Comparison of ENCODE assay signal across 14 cellular contexts in the genomic region with DNA sequence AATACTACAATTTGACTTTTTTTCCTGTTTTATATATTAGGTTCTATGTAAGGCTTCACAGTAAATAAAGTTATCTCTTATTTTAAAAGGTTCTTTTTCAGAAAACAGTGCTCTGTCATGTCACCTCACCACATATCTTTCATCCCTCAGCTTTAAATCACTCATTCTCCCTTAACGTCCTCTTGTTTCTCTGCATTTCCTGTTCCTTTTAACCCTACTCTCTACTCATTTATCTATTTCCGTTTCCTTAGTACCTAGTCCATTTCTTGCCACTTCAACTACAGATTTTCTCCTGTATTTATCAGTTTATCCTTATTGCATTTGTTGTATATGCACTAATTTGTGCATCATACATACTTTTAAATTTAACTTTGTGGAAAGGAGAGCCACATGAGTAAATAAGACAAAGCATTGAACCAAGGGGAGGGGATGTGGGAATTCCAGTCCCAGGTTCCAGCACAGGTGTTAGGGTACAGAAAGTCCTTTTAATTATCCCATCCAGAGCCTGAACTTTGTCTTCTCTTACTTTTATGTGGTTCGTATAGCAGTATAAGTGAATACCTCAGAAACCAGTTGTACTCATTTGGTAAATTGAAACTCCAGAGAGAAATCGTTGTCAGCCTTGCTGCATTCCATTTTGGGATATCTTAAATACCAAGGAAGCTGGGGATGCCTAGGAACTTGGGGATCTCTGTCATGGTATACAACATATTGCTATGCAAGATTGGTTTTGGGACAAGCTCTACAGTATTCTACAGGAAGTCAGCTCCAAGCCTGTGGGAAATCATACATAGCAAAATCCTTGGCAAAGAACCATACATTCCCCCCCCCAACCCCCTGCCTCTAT.
DNase-seq lines count a peak whose midpoint lies in the region; ATAC-seq, FAIRE-seq and TF ChIP-seq lines count a peak whose summit lies in the region.
"Had no signal": no experiment of that assay in that cellular context is flagged by ENCODE, and none has a peak within 500 bp of the region (broad histone marks: within the 10 kb centered on the region; RNA-seq: fewer than 3 reads in every experiment).

No MANE protein-coding gene starts in this region.

- FAIRE-seq in GM19239 (lab: Jason Lieb, UNC), result peak; percentile 4
- no peak for FAIRE-seq in frontal cortex (lab: Jason Lieb, UNC)

- no peaks in the 10 kb centered on the region for H3K27me3 ChIP-seq in BLaER1
- no peaks in the 10 kb centered on the region for H3K27me3 ChIP-seq in H7 (ENCODE audit: control insufficient read depth, insufficient read depth, low read length)

- peaks cover 34% of the 10 kb centered on the region for H4K20me1 ChIP-seq in BLaER1

- no peak for TF ChIP-seq CTCF in VCaP (conservative IDR thresholded peaks at IDR 0.05)

- intact Hi-C loops in left colon (cut with DNase I, micrococcal nuclease), result no loop called here

- no peak overlapping the region for H3K9ac ChIP-seq in BLaER1

- H3K9me3 ChIP-seq in BLaER1, result peaks cover 4% of the 10 kb centered on the region; the same call in 1 of the 2 replicates

- peak overlapping the region; percentile 63 for H3K4me2 ChIP-seq in BLaER1

- no peak for DNase-seq in GM19239 (ENCODE audit: insufficient read length, low spot score)
- DNase-seq in left colon, result no peak
- no peak for DNase-seq in stimulated activated CD4-positive, alpha-beta T cell treated with anti-CD3 and anti-CD28 coated beads, Interleukin-2, amount 100 ng/mL, for 24 hours
- no peak for DNase-seq in H7
- DNase-seq in frontal cortex (ENCODE audit: low spot score in 2 of 2), result no peak
- DNase-seq: cortex of kidney; foreskin fibroblast; NCI-H1105 treated with DMSO at 0.1 percent for 48 hours; NCI-H748 treated with DMSO at 0.1 percent for 48 hours; stimulated activated CD4-positive, alpha-beta T cell treated with anti-CD3 and anti-CD28 coated beads, Interleukin-4, amount 100 ng/mL, for 1 hour had no signal

- peaks cover 53% of the 10 kb centered on the region for H3K4me1 ChIP-seq in BLaER1

- H3K4me3 ChIP-seq in BLaER1, result no peak overlapping the region
- no peak overlapping the region for H3K4me3 ChIP-seq in H7 (ENCODE audit: insufficient read depth, low read depth, low read length)

- ATAC-seq in left colon (peak; percentile 68), GM18909 (IDR thresholded peaks at IDR 0.05; ENCODE audit: poor library complexity, unreplicated experiment) (no peak)

- peak overlapping the region; percentile 31; the same call in 1 of the 2 replicates for H3K27ac ChIP-seq in BLaER1
- peak overlapping the region; percentile 52 for H3K27ac ChIP-seq in VCaP
- H3K27ac ChIP-seq: C4-2B had no signal

- H3K36me3 ChIP-seq in BLaER1 (peaks cover 34% of the 10 kb centered on the region), H7 (replicated peaks; ENCODE audit: control insufficient read depth, insufficient read depth, low read length) (no peaks in the 10 kb centered on the region; the same call in 1 of the 2 replicates)
